1 cellular context compared by ENCODE assay signal in genomic region chr10:119190353-119190752, GRCh38.
TF ChIP-seq lines count a peak whose summit lies in the region.

No MANE protein-coding gene starts in this region.

TF ChIP-seq in SK-N-SH, 30 proteins besides CTCF, POLR2A, EP300 and RAD21:
- no peak for TF ChIP-seq FOXJ3 (CRISPR knock-in tag; IDR thresholded peaks at IDR 0.05)
- TF ChIP-seq EZH2phosphoT487 (IDR thresholded peaks at IDR 0.05; ENCODE audit: borderline replicate concordance, low read depth), result no peak
- peak; percentile 68; the same call in 1 of the 2 replicates for TF ChIP-seq TCF12 (IDR thresholded peaks at IDR 0.05)
- TF ChIP-seq SMC3 (IDR thresholded peaks at IDR 0.05; ENCODE audit: low read depth, low read length), result no peak
- no peak for TF ChIP-seq ELF1 (IDR thresholded peaks at IDR 0.05)
- no peak for TF ChIP-seq USF2 (IDR thresholded peaks at IDR 0.05; ENCODE audit: borderline replicate concordance, low read depth, low read length)
- no peak for TF ChIP-seq POLR2AphosphoS5 (IDR thresholded peaks at IDR 0.05; ENCODE audit: low read depth, low read length)
- peak; percentile 37; the same call in 1 of the 2 replicates for TF ChIP-seq RXRA (IDR thresholded peaks at IDR 0.05; ENCODE audit: borderline replicate concordance, low read depth)
- no peak for TF ChIP-seq MEF2A (IDR thresholded peaks at IDR 0.05; ENCODE audit: borderline replicate concordance, low read depth)
- TF ChIP-seq GABPA (IDR thresholded peaks at IDR 0.05; ENCODE audit: low read depth), result no peak
- peak; percentile 86 for TF ChIP-seq NFIC (IDR thresholded peaks at IDR 0.05; ENCODE audit: borderline replicate concordance)
- TF ChIP-seq PBX3 (IDR thresholded peaks at IDR 0.05), result peak; percentile 13; the same call in 1 of the 2 replicates
- TF ChIP-seq ZBTB33 (IDR thresholded peaks at IDR 0.05; ENCODE audit: borderline replicate concordance, low read depth), result no peak
- no peak for TF ChIP-seq CHD2 (IDR thresholded peaks at IDR 0.05; ENCODE audit: low read length, partially characterized antibody)
- peak; percentile 90 for TF ChIP-seq TEAD4 (IDR thresholded peaks at IDR 0.05; ENCODE audit: borderline replicate concordance, insufficient read depth)
- TF ChIP-seq TAF1 (IDR thresholded peaks at IDR 0.05; ENCODE audit: borderline replicate concordance, low read depth, low read length), result no peak
- 0 out of 2 replicates have a peak, but pooled peaks have one; percentile 11 for TF ChIP-seq REST (IDR thresholded peaks at IDR 0.05; ENCODE audit: low read depth, low read length)
- peak; percentile 56; the same call in 1 of the 2 replicates for TF ChIP-seq USF1 (IDR thresholded peaks at IDR 0.05; ENCODE audit: borderline replicate concordance, low read depth)
- peak; percentile 68; the same call in 1 of the 2 replicates for TF ChIP-seq MAX (IDR thresholded peaks at IDR 0.05; ENCODE audit: low read depth)
- no peak for TF ChIP-seq FOXM1 (IDR thresholded peaks at IDR 0.05; ENCODE audit: low read depth)
- TF ChIP-seq IRF3 (IDR thresholded peaks at IDR 0.05; ENCODE audit: low read depth, low read length), result no peak
- TF ChIP-seq SIN3A (IDR thresholded peaks at IDR 0.05; ENCODE audit: borderline replicate concordance, low read depth, low read length), result no peak
- TF ChIP-seq RFX5 (IDR thresholded peaks at IDR 0.05; ENCODE audit: low read length), result no peak
- no peak for TF ChIP-seq NRF1 (IDR thresholded peaks at IDR 0.05; ENCODE audit: low read depth, low read length)
- TF ChIP-seq GATA2 (CRISPR knock-in tag; IDR thresholded peaks at IDR 0.05), result no peak
- no peak for TF ChIP-seq RCOR1 (IDR thresholded peaks at IDR 0.05; ENCODE audit: low read length)
- peak; percentile 80 for TF ChIP-seq JUND (IDR thresholded peaks at IDR 0.05)
- peak; percentile 81; the same call in 1 of the 2 replicates for TF ChIP-seq FOSL2 (IDR thresholded peaks at IDR 0.05; ENCODE audit: borderline replicate concordance, low read depth)
- no peak for TF ChIP-seq YY1 (IDR thresholded peaks at IDR 0.05; ENCODE audit: low read depth)
- no peak for TF ChIP-seq MXI1 (IDR thresholded peaks at IDR 0.05; ENCODE audit: low read depth, low read length)
TF ChIP-seq in SK-N-SH: peak in this region for 10.
